ENCODE assay signal across 6 cellular contexts in the genomic region with DNA sequence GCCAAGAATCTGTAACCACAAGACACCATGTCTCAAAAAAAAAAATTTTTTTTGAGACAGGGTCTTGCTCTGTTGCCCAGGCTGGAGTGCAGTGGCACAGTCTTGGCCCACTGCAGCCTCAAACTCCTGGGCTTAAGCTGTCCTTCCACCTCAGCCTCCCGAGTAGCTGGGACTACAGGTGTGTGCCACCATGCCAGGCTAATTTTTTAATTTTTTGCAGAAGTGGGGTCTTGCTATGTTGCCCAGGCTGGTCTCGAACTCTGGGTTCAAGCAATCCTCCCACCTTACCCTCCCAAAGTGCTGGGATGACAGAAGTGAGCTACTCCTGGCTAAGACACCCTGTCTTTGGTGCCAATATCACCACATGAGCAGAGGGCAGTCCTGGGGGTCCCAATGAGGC. TPM values are rescaled to one million over a fixed set of nuclear protein-coding genes. Genes with fewer than 3 reads are reported as not detected.
"Had no signal": no experiment of that assay in that cellular context is flagged by ENCODE, and none has a peak within 500 bp of the region (broad histone marks: within the 10 kb centered on the region; RNA-seq: fewer than 3 reads in every experiment).

No MANE protein-coding gene starts in this region.

RNA-seq across cellular contexts. Expression of gene BLACAT1, which starts 23.1 kb away (rescaled TPM):
- total RNA-seq: LHCN-M2, RPMI7951 had no signal
- polyA plus RNA-seq: IgD-negative memory B cell, SK-N-SH had no signal

RNA-seq across cellular contexts. Expression of gene LEMD1, which starts 57.1 kb away (rescaled TPM):
- total RNA-seq: HT1080, LHCN-M2, PC-3, RPMI7951 had no signal
- polyA plus RNA-seq: IgD-negative memory B cell, SK-N-SH had no signal
